ENCODE assay signal across 13 cellular contexts in genomic region chr14:24280797-24281460, GRCh38. TPM values are rescaled to one million over a fixed set of nuclear protein-coding genes. Genes with fewer than 3 reads are reported as not detected.
DNase-seq lines count a peak whose midpoint lies in the region; ATAC-seq, FAIRE-seq and TF ChIP-seq lines count a peak whose summit lies in the region.
"Had no signal": no experiment of that assay in that cellular context is flagged by ENCODE, and none has a peak within 500 bp of the region (broad histone marks: within the 10 kb centered on the region; RNA-seq: fewer than 3 reads in every experiment).

No MANE protein-coding gene starts in this region.

- H3K23ac ChIP-seq in mesenchymal stem cell (ENCODE audit: low read length in 2 of 2) = no peak overlapping the region

- no peaks in the 10 kb centered on the region for H3K36me3 ChIP-seq in mesenchymal stem cell (ENCODE audit: control insufficient read depth in 1 of 2, insufficient read depth in 2 of 2, low read depth in 1 of 2, low read length in 2 of 2)
- H3K36me3 ChIP-seq: lower lobe of right lung had no signal

- peak overlapping the region; percentile 20 for H3K9ac ChIP-seq in mesenchymal stem cell (ENCODE audit: low read length)

- H3K4me2 ChIP-seq in mesenchymal stem cell (ENCODE audit: low read length, poor library complexity, severe bottlenecking) = no peak overlapping the region

- peaks cover 28% of the 10 kb centered on the region for H3K79me1 ChIP-seq in mesenchymal stem cell (replicated peaks; ENCODE audit: low read length, poor library complexity, severe bottlenecking)

- no peak overlapping the region for H3K14ac ChIP-seq in mesenchymal stem cell (ENCODE audit: low read length in 2 of 2)

- H2BK15ac ChIP-seq in mesenchymal stem cell (ENCODE audit: low read depth, poor library complexity, severe bottlenecking) = no peak overlapping the region

- no peak overlapping the region for H2AFZ ChIP-seq in mesenchymal stem cell (ENCODE audit: low read depth, low read length)

- H3K18ac ChIP-seq in mesenchymal stem cell (ENCODE audit: low read depth in 1 of 2, low read length in 2 of 2) = no peak overlapping the region

- H2BK120ac ChIP-seq in mesenchymal stem cell (ENCODE audit: low read depth, low read length) = no peak overlapping the region

- DNase-seq in GM03348 (ENCODE audit: low spot score) (peak; percentile 31), cardiac fibroblast (ENCODE audit: low read depth in 2 of 2) (peak; percentile 31 to 62), mesenchymal stem cell (no peak), GM19239 (ENCODE audit: insufficient read length, low spot score) (no peak), NCI-H524 treated with DMSO at 0.1 percent for 48 hours (lab: John Stamatoyannopoulos, UW) (no peak)
- DNase-seq: activated CD4-positive, alpha-beta memory T cell treated with anti-CD3 and anti-CD28 coated beads for 36 hours; activated gamma-delta T cell; caudate nucleus; lower lobe of right lung; NCI-H2171 treated with DMSO at 0.1 percent for 48 hours; SHP77 treated with DMSO at 0.1 percent for 48 hours had no signal

- H4K8ac ChIP-seq in mesenchymal stem cell (ENCODE audit: low read length) = no peak overlapping the region

- no peak overlapping the region for H2AK5ac ChIP-seq in mesenchymal stem cell (ENCODE audit: low read length, severe bottlenecking)

- no peaks in the 10 kb centered on the region for H3K9me3 ChIP-seq in mesenchymal stem cell (ENCODE audit: control insufficient read depth, low read length)
- H3K9me3 ChIP-seq: lower lobe of right lung had no signal

- H3K4me3 ChIP-seq in cardiac fibroblast (replicated peaks in 1 of 2; ENCODE audit: low read depth in 2 of 2, low read length in 2 of 2) = no peak overlapping the region
- H3K4me3 ChIP-seq in mesenchymal stem cell (ENCODE audit: insufficient read depth in 1 of 2, low read depth in 1 of 2, low read length in 2 of 2) = peak overlapping the region; percentile 4 to 46
- H3K4me3 ChIP-seq: lower lobe of right lung had no signal

- FAIRE-seq in GM19239 (lab: Jason Lieb, UNC) = no peak

- H2BK12ac ChIP-seq in mesenchymal stem cell (ENCODE audit: low read length in 2 of 2) = no peak overlapping the region

- H4K91ac ChIP-seq in mesenchymal stem cell (ENCODE audit: low read length) = no peak overlapping the region

- no peak for TF ChIP-seq CTCF in cardiac fibroblast (IDR thresholded peaks at IDR 0.05; ENCODE audit: low read depth, low read length)

- no peak for ATAC-seq in GM21447 (IDR thresholded peaks at IDR 0.05; ENCODE audit: unreplicated experiment)

- H3K4ac ChIP-seq in mesenchymal stem cell (ENCODE audit: low read depth in 1 of 2, low read length in 2 of 2) = no peak overlapping the region

- WGBS in mesenchymal stem cell = 94% methylated on average over 6 of the region's 6 CpGs

- no peak overlapping the region for H3K27ac ChIP-seq in mesenchymal stem cell (ENCODE audit: low read length, poor library complexity, severe bottlenecking)
- H3K27ac ChIP-seq: C4-2B had no signal

- H3K27me3 ChIP-seq in mesenchymal stem cell (ENCODE audit: control insufficient read depth in 1 of 2, insufficient read depth in 1 of 2, low read length in 2 of 2) = no peaks in the 10 kb centered on the region

- H2BK5ac ChIP-seq in mesenchymal stem cell (ENCODE audit: low read depth, low read length, poor library complexity, severe bottlenecking) = no peak overlapping the region

- peaks cover 7% of the 10 kb centered on the region for H3K4me1 ChIP-seq in mesenchymal stem cell (ENCODE audit: control insufficient read depth, insufficient read depth, low read depth, low read length)

RNA-seq across cellular contexts. Expression of gene RABGGTA, which starts 9.5 kb away (rescaled TPM):
- polyA plus RNA-seq in mesenchymal stem cell (2013, experiment 1 of 2) = 22.6 TPM
- polyA plus RNA-seq in mesenchymal stem cell (2013, experiment 2 of 2) = 21.5 TPM

RNA-seq across cellular contexts. Expression of gene TGM1, which starts 18.0 kb away (rescaled TPM):
- polyA plus RNA-seq in mesenchymal stem cell (2013, experiment 1 of 2) = 0.41 TPM
- 0.36 TPM for polyA plus RNA-seq in mesenchymal stem cell (2013, experiment 2 of 2)

RNA-seq across cellular contexts. Expression of gene DHRS1, which starts 18.7 kb away (rescaled TPM):
- 18.6 TPM for polyA plus RNA-seq in mesenchymal stem cell (2013, experiment 1 of 2)
- polyA plus RNA-seq in mesenchymal stem cell (2013, experiment 2 of 2) = 21.3 TPM

RNA-seq across cellular contexts. Expression of gene NOP9, which starts 18.7 kb away (rescaled TPM):
- 8.0 TPM for polyA plus RNA-seq in mesenchymal stem cell (2013, experiment 1 of 2)
- 7.6 TPM for polyA plus RNA-seq in mesenchymal stem cell (2013, experiment 2 of 2)

RNA-seq across cellular contexts. Expression of gene CIDEB, which starts 26.8 kb away (rescaled TPM):
- polyA plus RNA-seq in mesenchymal stem cell (2013, experiment 1 of 2) = not detected
- polyA plus RNA-seq in mesenchymal stem cell (2013, experiment 2 of 2) = not detected

Comparison
In these comparisons a context has a peak if more than half of its experiments do, and no peak if none do; other contexts are left out.
1. DNase-seq: peak in GM03348 (single experiment) and cardiac fibroblast (2 of 2); none in mesenchymal stem cell (single experiment), GM19239 (single experiment) and NCI-H524 treated with DMSO at 0.1 percent for 48 hours (single experiment).
2. H3K4me3 ChIP-seq: peak in mesenchymal stem cell (2 of 2); none in cardiac fibroblast (0 of 2).